8 cellular contexts compared by ENCODE assay signal in genomic region chr17:15456972-15457722, GRCh38. TPM values are rescaled to one million over a fixed set of nuclear protein-coding genes. Genes with fewer than 3 reads are reported as not detected.
DNase-seq lines count a peak whose midpoint lies in the region; ATAC-seq and TF ChIP-seq lines count a peak whose summit lies in the region.

No MANE protein-coding gene starts in this region.

- H3F3A ChIP-seq in neural progenitor cell (ENCODE audit: low read depth), result no peaks in the 10 kb centered on the region

- no peaks in the 10 kb centered on the region for H4K20me1 ChIP-seq in neural progenitor cell (ENCODE audit: low read depth)

- no peaks in the 10 kb centered on the region for H3K27me3 ChIP-seq in neural progenitor cell

- peaks cover 21% of the 10 kb centered on the region for H3K36me3 Mint-ChIP-seq in neural progenitor cell

- H3K79me2 ChIP-seq in neural progenitor cell (ENCODE audit: low read depth), result no peaks in the 10 kb centered on the region

- ATAC-seq in GM18519 (IDR thresholded peaks at IDR 0.05; ENCODE audit: low FRiP score, unreplicated experiment), result no peak

- no peaks in the 10 kb centered on the region for H3K4me1 ChIP-seq in neural progenitor cell

- H3K9ac ChIP-seq in neural progenitor cell, result no peak overlapping the region

- no peak overlapping the region for H3K4me3 ChIP-seq in neural progenitor cell

- peaks cover 5% of the 10 kb centered on the region for H3K9me3 Mint-ChIP-seq in neural progenitor cell

- peaks cover 7% of the 10 kb centered on the region for H3K27me3 Mint-ChIP-seq in neural progenitor cell (ENCODE audit: insufficient read depth, low read depth)

- H2AFZ ChIP-seq in neural progenitor cell (replicated peaks), result no peak overlapping the region

- no peaks in the 10 kb centered on the region for H3K9me3 ChIP-seq in neural progenitor cell (ENCODE audit: low read depth)

- no peak for TF ChIP-seq CTCF in neural progenitor cell (IDR thresholded peaks at IDR 0.05)

- no peak overlapping the region for H3K4me2 ChIP-seq in neural progenitor cell

- peak; percentile 54 for DNase-seq in HCEC 1CT
- DNase-seq in astrocyte of the hippocampus (ENCODE audit: low read depth, low spot score), result peak; percentile 97
- DNase-seq in iris pigment epithelial cell (ENCODE audit: low read depth), result peak; percentile 72
- DNase-seq in smooth muscle cell of the brain vasculature (ENCODE audit: low read depth, low spot score), result peak; percentile 82
- DNase-seq in effector CD8-positive, alpha-beta T cell (lab: John Stamatoyannopoulos, UW), result no peak
- DNase-seq in T-helper 9 cell, result no peak
- DNase-seq in neural progenitor cell (ENCODE audit: low spot score), result no peak

- no peak overlapping the region for H3K27ac ChIP-seq in neural progenitor cell

- H3K4me3 Mint-ChIP-seq in neural progenitor cell, result no peak overlapping the region

- no peaks in the 10 kb centered on the region for H3K36me3 ChIP-seq in neural progenitor cell

- no peak overlapping the region for H3K27ac Mint-ChIP-seq in neural progenitor cell

- peaks cover 6% of the 10 kb centered on the region for H3K4me1 Mint-ChIP-seq in neural progenitor cell

RNA-seq across cellular contexts. Expression of gene CDRT4, which starts 10.3 kb away (rescaled TPM):
- 7.7 and 18.2 TPM in 2 replicates for total RNA-seq in neural progenitor cell (ENCODE audit: low replicate concordance)

Comparison
In these comparisons a context has a peak if more than half of its experiments do, and no peak if none do; other contexts are left out.
1. DNase-seq: peak in HCEC 1CT (single experiment), astrocyte of the hippocampus (single experiment), iris pigment epithelial cell (single experiment) and smooth muscle cell of the brain vasculature (single experiment); none in effector CD8-positive, alpha-beta T cell (single experiment), T-helper 9 cell (single experiment) and neural progenitor cell (single experiment).